ENCODE assay signal across 21 cellular contexts in genomic region chr18:57640236-57640635, GRCh38.
"Had no signal": no experiment of that assay in that cellular context is flagged by ENCODE, and none has a peak within 500 bp of the region (broad histone marks: within the 10 kb centered on the region; RNA-seq: fewer than 3 reads in every experiment).

No MANE protein-coding gene starts in this region.

- DNase-seq: activated CD4-positive, alpha-beta T cell treated with anti-CD3 and anti-CD28 coated beads, Interleukin-2, amount 10 ng/mL, durations not matched to agents 7 days and 5 days; activated CD4-positive, CD25-positive, alpha-beta regulatory T cell; activated CD8-positive, alpha-beta memory T cell treated with anti-CD3 and anti-CD28 coated beads for 24 hours; activated effector memory CD4-positive, alpha-beta T cell treated with Interleukin-2 at 50 U/mL for 16 hours; activated naive CD8-positive, alpha-beta T cell treated with anti-CD3 and anti-CD28 coated beads, Interleukin-2, amount 10 ng/mL, durations not matched to agents 7 days and 5 days; anterior cingulate cortex; brain microvascular endothelial cell; effector memory CD4-positive, alpha-beta T cell; head of caudate nucleus; ovary; sigmoid colon; SJCRH30; stimulated activated CD4-positive, alpha-beta T cell treated with anti-CD3 and anti-CD28 coated beads, Interleukin-1b, Interleukin-23, amount 100 ng/mL, for 48 hours; SW 1271; trophoblast cell had no signal

- FAIRE-seq: frontal cortex, TTC549 had no signal

- H3K4me1 Mint-ChIP-seq: activated CD4-positive, alpha-beta T cell treated with anti-CD3 and anti-CD28 coated beads, Interleukin-2, amount 10 ng/mL, durations not matched to agents 7 days and 5 days; activated naive CD8-positive, alpha-beta T cell treated with anti-CD3 and anti-CD28 coated beads, Interleukin-2, amount 10 ng/mL, durations not matched to agents 7 days and 5 days had no signal

- H3K36me3 ChIP-seq: ovary, SJCRH30 had no signal

- H3K27me3 ChIP-seq: brain microvascular endothelial cell, ovary, sigmoid colon, SJCRH30, suprapubic skin had no signal

- H3K9me3 Mint-ChIP-seq: central memory CD8-positive, alpha-beta T cell; mesothelial cell of epicardium had no signal

- H3K27ac Mint-ChIP-seq: activated CD4-positive, alpha-beta T cell treated with anti-CD3 and anti-CD28 coated beads, Interleukin-2, amount 10 ng/mL, durations not matched to agents 7 days and 5 days; activated naive CD8-positive, alpha-beta T cell treated with anti-CD3 and anti-CD28 coated beads, Interleukin-2, amount 10 ng/mL, durations not matched to agents 7 days and 5 days; dendritic cell treated with granulocyte-macrophage colony-stimulating factor and Interleukin-4, amounts not matched to agents 40 ng/mL and 50 ng/mL, for 4 days; mesothelial cell of epicardium had no signal

- H3K27me3 Mint-ChIP-seq: activated CD4-positive, alpha-beta T cell treated with anti-CD3 and anti-CD28 coated beads, Interleukin-2, amount 10 ng/mL, durations not matched to agents 7 days and 5 days; activated naive CD8-positive, alpha-beta T cell treated with anti-CD3 and anti-CD28 coated beads, Interleukin-2, amount 10 ng/mL, durations not matched to agents 7 days and 5 days; central memory CD8-positive, alpha-beta T cell; dendritic cell treated with granulocyte-macrophage colony-stimulating factor and Interleukin-4, amounts not matched to agents 40 ng/mL and 50 ng/mL, for 4 days had no signal

- H3K27ac ChIP-seq: brain microvascular endothelial cell, ovary, sigmoid colon, suprapubic skin had no signal

- H3K4me1 ChIP-seq: SJCRH30, suprapubic skin had no signal

- H3K9me3 ChIP-seq: ovary, sigmoid colon, SJCRH30, suprapubic skin had no signal

- H3K4me3 ChIP-seq: ovary, sigmoid colon, SJCRH30, suprapubic skin had no signal

- H3K4me3 Mint-ChIP-seq: activated CD4-positive, alpha-beta T cell treated with anti-CD3 and anti-CD28 coated beads, Interleukin-2, amount 10 ng/mL, durations not matched to agents 7 days and 5 days; activated naive CD8-positive, alpha-beta T cell treated with anti-CD3 and anti-CD28 coated beads, Interleukin-2, amount 10 ng/mL, durations not matched to agents 7 days and 5 days; central memory CD8-positive, alpha-beta T cell; dendritic cell treated with granulocyte-macrophage colony-stimulating factor and Interleukin-4, amounts not matched to agents 40 ng/mL and 50 ng/mL, for 4 days; mesothelial cell of epicardium had no signal
